Comparison of ENCODE assay signal across 16 cellular contexts in genomic region chr10:45627412-45628048, GRCh38. TPM values are rescaled to one million over a fixed set of nuclear protein-coding genes. Genes with fewer than 3 reads are reported as not detected.
DNase-seq lines count a peak whose midpoint lies in the region; ATAC-seq and TF ChIP-seq lines count a peak whose summit lies in the region.
"Had no signal": no experiment of that assay in that cellular context is flagged by ENCODE, and none has a peak within 500 bp of the region (broad histone marks: within the 10 kb centered on the region; RNA-seq: fewer than 3 reads in every experiment).

No MANE protein-coding gene starts in this region.

- peaks cover 0 to 31% (median 0%) of the 10 kb centered on the region in 9 donors for H3K36me3 ChIP-seq in heart right ventricle
- peaks cover 0 to 2% (median 0%) of the 10 kb centered on the region in 4 donors for H3K36me3 ChIP-seq in liver (ENCODE audit: control insufficient read depth in 4 of 4, insufficient read depth in 3 of 4, low read depth in 1 of 4, low read length in 3 of 4)
- no peaks in the 10 kb centered on the region for H3K36me3 ChIP-seq in thoracic aorta
- H3K36me3 ChIP-seq: MG63 had no signal

- TF ChIP-seq RAD21 in liver (IDR thresholded peaks at IDR 0.05), result peak; percentile 65 to 66

- no peaks in the 10 kb centered on the region for H3K9me3 ChIP-seq in heart right ventricle
- H3K9me3 ChIP-seq in liver (ENCODE audit: control insufficient read depth in 4 of 4, low read length in 3 of 4), result no peaks in the 10 kb centered on the region
- H3K9me3 ChIP-seq in thoracic aorta, result no peaks in the 10 kb centered on the region
- H3K9me3 ChIP-seq: MG63 had no signal

- H3K4me1 ChIP-seq in heart right ventricle (peaks cover 3 to 36% (median 11%) of the 10 kb centered on the region in 9 donors), liver (ENCODE audit: control insufficient read depth in 4 of 4, insufficient read depth in 4 of 4, low read length in 3 of 4) (peaks cover 9 to 27% (median 20%) of the 10 kb centered on the region in 4 donors), thoracic aorta (ENCODE audit: control insufficient read depth in 1 of 2, low read depth in 2 of 2) (peaks cover 9 to 27% of the 10 kb centered on the region in 2 donors)

- ATAC-seq in heart right ventricle, result peak; percentile 84 to 97 (median 94)
- ATAC-seq in thoracic aorta (ENCODE audit: insufficient number of reproducible peaks, low FRiP score, low read depth), result no peak
- ATAC-seq in stimulated activated naive CD8-positive, alpha-beta T cell treated with anti-CD3 and anti-CD28 coated beads, Interleukin-15, Interleukin-2, amounts not matched to agents 100 U/mL and 50 U/mL, for 24 hours, result no peak

- TF ChIP-seq CTCF in cardiac fibroblast (IDR thresholded peaks at IDR 0.05; ENCODE audit: low read depth, low read length) (no peak), heart right ventricle (IDR thresholded peaks at IDR 0.05) (no peak), liver (IDR thresholded peaks at IDR 0.05; ENCODE audit: low read depth, low read length, missing input control) (no peak), thoracic aorta (IDR thresholded peaks at IDR 0.05) (no peak)

- H3K9ac ChIP-seq in liver (ENCODE audit: low read depth in 1 of 2, low read length in 2 of 2), result no peak overlapping the region

- intact Hi-C loops in heart right ventricle (cut with DNase I), result loop anchor here in 3 of 10 donors (2.0 to 5.0 kb wide), 3 partner anchors 19 to 45 kb away; partner anchors contain the start of gene ZFAND4 (in 1 of the 3)

- WGBS in heart right ventricle, 2 donors, result 44 to 45% methylated on average over 5 of the region's 5 CpGs
- WGBS in liver, result 40% methylated on average over 5 of the region's 5 CpGs

- H3K27ac ChIP-seq in heart right ventricle (peak overlapping the region in 9 of 10 donors; percentile 51 to 85 (median 71)), liver (ENCODE audit: low read depth in 1 of 2, low read length in 2 of 2) (peak overlapping the region; percentile 68 to 72), thoracic aorta (no peak overlapping the region)

- H3K27me3 ChIP-seq in heart right ventricle (no peaks in the 10 kb centered on the region), liver (ENCODE audit: control insufficient read depth in 4 of 4, insufficient read depth in 4 of 4, low read length in 3 of 4) (no peaks in the 10 kb centered on the region), thoracic aorta (replicated peaks; ENCODE audit: insufficient read depth) (no peaks in the 10 kb centered on the region)
- H3K27me3 ChIP-seq: MG63 had no signal

- H3K4me3 ChIP-seq in cardiac fibroblast (replicated peaks in 1 of 2; ENCODE audit: low read depth in 2 of 2, low read length in 2 of 2) (no peak overlapping the region), heart right ventricle (no peak overlapping the region), liver (ENCODE audit: low read depth in 1 of 3, low read length in 3 of 3) (no peak overlapping the region), thoracic aorta (no peak overlapping the region)
- H3K4me3 ChIP-seq: MG63 had no signal

- peak; percentile 2 to 75 for DNase-seq in cardiac fibroblast (ENCODE audit: low read depth in 2 of 2)
- peak in 1 of 2 donors; percentile 55 for DNase-seq in heart right ventricle
- peak; percentile 9 for DNase-seq in thoracic aorta (ENCODE audit: low spot score)
- DNase-seq in 8988T, result no peak
- DNase-seq in epidermal melanocyte (ENCODE audit: insufficient read length, low spot score), result no peak
- no peak for DNase-seq in stimulated activated naive CD8-positive, alpha-beta T cell treated with anti-CD3 and anti-CD28 coated beads, Interleukin-15, Interleukin-2, amounts not matched to agents 100 U/mL and 50 U/mL, for 24 hours
- DNase-seq: CD4-positive, CD25-positive, alpha-beta regulatory T cell; DMS53; Karpas-422; MG63; NCI-H1105; NCI-H1694 treated with DMSO at 0.1 percent for 48 hours; NCI-H2107; NCI-H2227 treated with DMSO at 0.1 percent for 48 hours; NCI-H524 had no signal

TF ChIP-seq in liver, 16 proteins besides CTCF, POLR2A, EP300 and RAD21:
- TF ChIP-seq NR2F2 (IDR thresholded peaks at IDR 0.05), result peak; percentile 84
- TF ChIP-seq FOXA1 (IDR thresholded peaks at IDR 0.05), result no peak
- peak; percentile 83 for TF ChIP-seq ZBTB33 (IDR thresholded peaks at IDR 0.05)
- peak; percentile 80 to 89 for TF ChIP-seq HNF4A (conservative IDR thresholded peaks at IDR 0.05)
- TF ChIP-seq YY1 (IDR thresholded peaks at IDR 0.05), result peak; percentile 80
- TF ChIP-seq GABPA (IDR thresholded peaks at IDR 0.05 in 1 of 2, conservative IDR thresholded peaks at IDR 0.05 in 1 of 2), result peak in 1 of 2 donors; percentile 16
- peak; percentile 84 for TF ChIP-seq SP1 (IDR thresholded peaks at IDR 0.05)
- peak; percentile 66 to 90 for TF ChIP-seq JUND (IDR thresholded peaks at IDR 0.05)
- peak; percentile 37 for TF ChIP-seq HNF4G (IDR thresholded peaks at IDR 0.05)
- peak; percentile 65 for TF ChIP-seq MAX (IDR thresholded peaks at IDR 0.05)
- peak; percentile 62 for TF ChIP-seq FOXA2 (IDR thresholded peaks at IDR 0.05)
- TF ChIP-seq RXRA (IDR thresholded peaks at IDR 0.05), result peak; percentile 95 to 96
- no peak for TF ChIP-seq TAF1 (conservative IDR thresholded peaks at IDR 0.05)
- peak; percentile 50 for TF ChIP-seq ATF3 (IDR thresholded peaks at IDR 0.05)
- TF ChIP-seq EGR1 (IDR thresholded peaks at IDR 0.05; ENCODE audit: low read depth in 2 of 2), result peak in 1 of 2 donors; percentile 50
- peak; percentile 63 for TF ChIP-seq REST (IDR thresholded peaks at IDR 0.05)

RNA-seq across cellular contexts. Expression of gene ZFAND4, which starts 45.0 kb away (rescaled TPM):
- total RNA-seq in heart right ventricle, result 10 to 100 TPM in 8 of 10 donors, 1 to 10 TPM in 2; 9.5 to 12.5 (median 10.5) TPM
- polyA plus RNA-seq in heart right ventricle, result 1 to 10 TPM; 3.2 to 6.9 TPM
- total RNA-seq in liver, result 10 to 100 TPM; 11.4 to 15.7 TPM
- 1 to 10 TPM; 3.2 to 4.6 TPM for polyA plus RNA-seq in liver
- total RNA-seq in thoracic aorta, result 10 to 100 TPM; 10.3 to 40.4 TPM

Comparison
In these comparisons a context has a peak if more than half of its experiments do, and no peak if none do; other contexts are left out.
1. DNase-seq: peak in cardiac fibroblast (2 of 2) and thoracic aorta (single experiment); none in 8988T (single experiment), epidermal melanocyte (single experiment) and stimulated activated naive CD8-positive, alpha-beta T cell treated with anti-CD3 and anti-CD28 coated beads, Interleukin-15, Interleukin-2, amounts not matched to agents 100 U/mL and 50 U/mL, for 24 hours (single experiment).
2. ATAC-seq: peak in heart right ventricle (8 of 8); none in thoracic aorta (single experiment) and stimulated activated naive CD8-positive, alpha-beta T cell treated with anti-CD3 and anti-CD28 coated beads, Interleukin-15, Interleukin-2, amounts not matched to agents 100 U/mL and 50 U/mL, for 24 hours (single experiment).
3. H3K27ac ChIP-seq: peak in heart right ventricle (9 of 10) and liver (2 of 2); none in thoracic aorta (0 of 2).